Comparison of ENCODE assay signal across 13 cellular contexts in genomic region chr6:132445201-132445951, GRCh38. TPM values are rescaled to one million over a fixed set of nuclear protein-coding genes. Genes with fewer than 3 reads are reported as not detected.
DNase-seq lines count a peak whose midpoint lies in the region; ATAC-seq and TF ChIP-seq lines count a peak whose summit lies in the region.
"Had no signal": no experiment of that assay in that cellular context is flagged by ENCODE, and none has a peak within 500 bp of the region (broad histone marks: within the 10 kb centered on the region; RNA-seq: fewer than 3 reads in every experiment).

No MANE protein-coding gene starts in this region.

- H3K4me3 ChIP-seq in skeletal muscle cell (ENCODE audit: low read depth, low read length) (no peak overlapping the region), lower leg skin (ENCODE audit: low read depth, poor library complexity, severe bottlenecking) (no peak overlapping the region), dorsolateral prefrontal cortex (no peak overlapping the region)
- H3K4me3 ChIP-seq: GM12878 had no signal

- TF ChIP-seq CTCF in lower leg skin (IDR thresholded peaks at IDR 0.05) (no peak), dorsolateral prefrontal cortex (IDR thresholded peaks at IDR 0.05 in 54 of 56, conservative IDR thresholded peaks at IDR 0.05 in 2 of 56; ENCODE audit: low read depth in 1 of 56, partially characterized antibody in 56 of 56) (no peak)

- no peak for TF ChIP-seq POLR2A in lower leg skin (IDR thresholded peaks at IDR 0.05)

- H3K27me3 ChIP-seq in dorsolateral prefrontal cortex, result no peaks in the 10 kb centered on the region

- 62 to 73% methylated on average over 3 of the region's 3 CpGs for WGBS in lower leg skin, 2 donors

- ATAC-seq in SK-N-SH treated with all-trans-retinoic acid at 6 μM for 48 hours, result peak; percentile 97
- no peak for ATAC-seq in HG02759 (IDR thresholded peaks at IDR 0.05; ENCODE audit: unreplicated experiment)
- ATAC-seq: GM12878 had no signal

- peak overlapping the region in 4 of 59 donors; percentile 10 to 35 (median 20) for H3K27ac ChIP-seq in dorsolateral prefrontal cortex
- H3K27ac ChIP-seq: VCaP had no signal

- DNase-seq in GM04504 (ENCODE audit: low read depth) (peak; percentile 60), fibroblast of peridontal ligament (ENCODE audit: extremely low read depth) (peak; percentile 89), skeletal muscle cell (ENCODE audit: low read depth) (peak; percentile 86), lower leg skin (ENCODE audit: low spot score in 2 of 2) (no peak), dorsolateral prefrontal cortex (no peak), superior temporal gyrus (ENCODE audit: extremely low spot score) (no peak)
- DNase-seq: activated CD8-positive, alpha-beta memory T cell treated with anti-CD3 and anti-CD28 coated beads, Interleukin-2, amount 50 U/mL, for 48 hours; NCI-H510A; SIG-M5 had no signal

- intact Hi-C loops in lower leg skin (cut with DNase I; ENCODE audit: low total_unique reads) (no loop called here), dorsolateral prefrontal cortex (cut with DNase I) (no loop called here)

TF ChIP-seq in SK-N-SH treated with all-trans-retinoic acid at 6 μM for 48 hours, 23 proteins besides CTCF, POLR2A, EP300 and RAD21:
- TF ChIP-seq OSR1 (CRISPR knock-in tag; IDR thresholded peaks at IDR 0.05) (no peak), POU6F1 (CRISPR knock-in tag; IDR thresholded peaks at IDR 0.05; ENCODE audit: borderline replicate concordance, low read depth) (no peak), BACH2 (CRISPR knock-in tag; IDR thresholded peaks at IDR 0.05; ENCODE audit: borderline replicate concordance) (no peak), RARB (CRISPR knock-in tag; IDR thresholded peaks at IDR 0.05) (peak; percentile 74; the same call in 1 of the 2 replicates), PPARA (CRISPR knock-in tag; IDR thresholded peaks at IDR 0.05; ENCODE audit: borderline replicate concordance) (no peak), ZNF8 (CRISPR knock-in tag; IDR thresholded peaks at IDR 0.05) (no peak), CSRNP3 (CRISPR knock-in tag; IDR thresholded peaks at IDR 0.05) (no peak), ZNF565 (CRISPR knock-in tag; conservative IDR thresholded peaks at IDR 0.05; ENCODE audit: low read depth) (no peak), PATZ1 (CRISPR knock-in tag; IDR thresholded peaks at IDR 0.05; ENCODE audit: borderline replicate concordance) (peak; percentile 73), TCF4 (CRISPR knock-in tag; IDR thresholded peaks at IDR 0.05; ENCODE audit: borderline replicate concordance) (no peak), ISL1 (CRISPR knock-in tag; IDR thresholded peaks at IDR 0.05) (peak; percentile 83), TSHZ2 (CRISPR knock-in tag; IDR thresholded peaks at IDR 0.05) (no peak), SNAI2 (CRISPR knock-in tag; IDR thresholded peaks at IDR 0.05) (no peak), ESRRG (CRISPR knock-in tag; IDR thresholded peaks at IDR 0.05) (no peak), TOX (CRISPR knock-in tag; IDR thresholded peaks at IDR 0.05; ENCODE audit: borderline replicate concordance) (peak; percentile 90; the same call in 1 of the 2 replicates), ZFP30 (CRISPR knock-in tag; IDR thresholded peaks at IDR 0.05) (no peak), CSDC2 (CRISPR knock-in tag; IDR thresholded peaks at IDR 0.05) (no peak), ZFP3 (CRISPR knock-in tag; IDR thresholded peaks at IDR 0.05) (no peak), ZNF70 (CRISPR knock-in tag; IDR thresholded peaks at IDR 0.05) (no peak), ZC3H10 (CRISPR knock-in tag; IDR thresholded peaks at IDR 0.05) (peak; percentile 94), CREB5 (CRISPR knock-in tag; IDR thresholded peaks at IDR 0.05; ENCODE audit: low read depth) (no peak), ARNTL (CRISPR knock-in tag; IDR thresholded peaks at IDR 0.05; ENCODE audit: borderline replicate concordance, low read depth) (no peak), GLIS3 (CRISPR knock-in tag; IDR thresholded peaks at IDR 0.05) (no peak)

RNA-seq across cellular contexts. Expression of gene MOXD1, which starts 44.1 kb away (rescaled TPM):
- total RNA-seq in lower leg skin, result 10 to 100 TPM; 12.8 to 17.8 (median 13.9) TPM
- 10 to 100 TPM in 112 of 120 experiments, 1 to 10 TPM in 8; 5.1 to 40.2 (median 16.8) TPM for total RNA-seq in dorsolateral prefrontal cortex

Comparison
In these comparisons a context has a peak if more than half of its experiments do, and no peak if none do; other contexts are left out.
1. DNase-seq: peak in GM04504 (single experiment), fibroblast of peridontal ligament (single experiment) and skeletal muscle cell (single experiment); none in lower leg skin (0 of 2), dorsolateral prefrontal cortex (0 of 10) and superior temporal gyrus (single experiment).